7 cellular contexts compared by ENCODE assay signal in genomic region chr1:101235696-101236545, GRCh38. TPM values are rescaled to one million over a fixed set of nuclear protein-coding genes. Genes with fewer than 3 reads are reported as not detected.
DNase-seq lines count a peak whose midpoint lies in the region; ATAC-seq and TF ChIP-seq lines count a peak whose summit lies in the region.

No MANE protein-coding gene starts in this region.

- 0 out of 2 replicates have a peak, but pooled peaks cover 6% of the 10 kb centered on the region for H4K20me1 ChIP-seq in OCI-LY7 (ENCODE audit: insufficient read depth, low read length)

- DNase-seq in OCI-LY7 (ENCODE audit: low spot score) (peak; percentile 41), Right ventricle myocardium superior (peak; percentile 60), posterior vena cava (ENCODE audit: low spot score) (peak; percentile 82), occipital lobe (lab: John Stamatoyannopoulos, UW) (no peak)
- DNase-seq in activated naive CD4-positive, alpha-beta T cell (lab: John Stamatoyannopoulos, UW), result peak; percentile 28 to 72 (median 52)

- CTCF ChIA-PET in OCI-LY7 (lab: Charles Lee; ENCODE audit: unreplicated experiment), result interaction anchor here (0.5 to 0.6 kb wide), 2 partner anchors 23 to 287 kb away, joined by 3 read pairs; no protein-coding TSS in a partner anchor

- peak overlapping the region; percentile 25; the same call in 1 of the 2 replicates for H2AFZ ChIP-seq in OCI-LY7 (ENCODE audit: low read length)

- no TSS peak for BruUV-seq in OCI-LY7 (replicated peaks; lab: Mats Ljungman, UMichigan)

- intact Hi-C loops in OCI-LY7 (cut with micrococcal nuclease; ENCODE audit: unreplicated experiment), result loop anchor here (5.0 kb wide), 2 partner anchors 99 to 309 kb away; no protein-coding TSS in a partner anchor
- intact Hi-C loops in Right ventricle myocardium superior (cut with DNase I), result loop anchor here (5.0 to 10.0 kb wide), 3 partner anchors 51 to 209 kb away; partner anchors contain the start of gene DPH5
- intact Hi-C loops in posterior vena cava (cut with DNase I), result no loop called here

- no peaks in the 10 kb centered on the region for H3K9me3 ChIP-seq in OCI-LY7 (ENCODE audit: low read length)

- H3K79me2 ChIP-seq in OCI-LY7 (ENCODE audit: insufficient read depth, low read depth, low read length), result no peaks in the 10 kb centered on the region

- H3K36me3 ChIP-seq in OCI-LY7 (ENCODE audit: insufficient read depth, low read length), result no peaks in the 10 kb centered on the region

- peak overlapping the region; percentile 64 for H3K4me3 ChIP-seq in OCI-LY7 (ENCODE audit: low read depth, low read length, poor library complexity, severe bottlenecking)

- H3K4me1 ChIP-seq in OCI-LY7 (ENCODE audit: insufficient read depth, low read length, poor library complexity, severe bottlenecking), result peaks cover 38% of the 10 kb centered on the region

- TF ChIP-seq CTCF in OCI-LY7 (conservative IDR thresholded peaks at IDR 0.05; ENCODE audit: low read length), result no peak

- POLR2A ChIA-PET in OCI-LY7 (lab: Charles Lee), result interaction anchor here (0.6 to 1.0 kb wide), 5 partner anchors 12 to 1980 kb away, joined by 3 to 6 read pairs (median 4); no protein-coding TSS in a partner anchor

- TF ChIP-seq POLR2A in GM18526 (IDR thresholded peaks at IDR 0.05; ENCODE audit: extremely low read depth, insufficient read length), result peak; percentile 67

- no peaks in the 10 kb centered on the region for H3K9me2 ChIP-seq in OCI-LY7 (ENCODE audit: insufficient read depth, low read length)

- ATAC-seq in HG02840 (IDR thresholded peaks at IDR 0.05; ENCODE audit: low FRiP score, unreplicated experiment) (peak; percentile 57), Right ventricle myocardium superior (ENCODE audit: poor library complexity) (peak; percentile 55)

- H3K4me2 ChIP-seq in OCI-LY7 (ENCODE audit: low read length), result peak overlapping the region; percentile 64

- H3K27ac ChIP-seq in OCI-LY7 (ENCODE audit: low read depth, low read length, poor library complexity, severe bottlenecking), result no peak overlapping the region

RNA-seq across cellular contexts. Expression of gene S1PR1, which starts 0.9 kb away (rescaled TPM):
- total RNA-seq in OCI-LY7 (2014; rRNA removed; shearing (Covaris generic)), result 0.41 and 1.1 TPM in 2 replicates
- 0.13 TPM in 1 of 2 replicates, not detected in the other for total RNA-seq in OCI-LY7 (2022)
- total RNA-seq in Right ventricle myocardium superior, result 50.9 TPM
- total RNA-seq in posterior vena cava, result 10 to 100 TPM; 39.7 to 62.3 TPM
- total RNA-seq in occipital lobe, result 21.2 TPM

Comparison
In these comparisons a context has a peak if more than half of its experiments do, and no peak if none do; other contexts are left out.
1. RNA of gene S1PR1, which starts 0.9 kb away (total RNA-seq): 39.7 to 62.3 TPM in posterior vena cava, 50.9 TPM in Right ventricle myocardium superior (single experiment) and 21.2 TPM in occipital lobe (single experiment); 0.13 to 1.1 TPM in OCI-LY7; every median in the first group is over 10 times any median in the second.
2. intact Hi-C loops: an anchor here in OCI-LY7 (5.0 kb wide) and Right ventricle myocardium superior (5.0 to 10.0 kb wide); none called in posterior vena cava.